Comparison of ENCODE assay signal across 8 cellular contexts in genomic region chr3:141876891-141877561, GRCh38. TPM values are rescaled to one million over a fixed set of nuclear protein-coding genes. Genes with fewer than 3 reads are reported as not detected.
DNase-seq lines count a peak whose midpoint lies in the region; ATAC-seq, FAIRE-seq and TF ChIP-seq lines count a peak whose summit lies in the region.

No MANE protein-coding gene starts in this region.

- H3K4me1 Mint-ChIP-seq in astrocyte (ENCODE audit: low read depth, unreplicated experiment): peaks cover 9% of the 10 kb centered on the region

- peak overlapping the region; percentile 89 for H3K27ac Mint-ChIP-seq in astrocyte (ENCODE audit: unreplicated experiment)

- no peaks in the 10 kb centered on the region for H3K9me3 Mint-ChIP-seq in astrocyte (ENCODE audit: unreplicated experiment)

- ATAC-seq in GM19467 (IDR thresholded peaks at IDR 0.05; ENCODE audit: unreplicated experiment) (peak; percentile 17), sciatic nerve (peak; percentile 5)

- peak overlapping the region; percentile 91 for H3K4me2 ChIP-seq in astrocyte (ENCODE audit: low read length)

- H3K9me3 ChIP-seq in astrocyte (ENCODE audit: insufficient read depth, low read depth, low read length): no peaks in the 10 kb centered on the region
- no peaks in the 10 kb centered on the region for H3K9me3 ChIP-seq in iPS DF 6.9 (ENCODE audit: control insufficient read depth, insufficient read depth, low read length)

- no peak for TF ChIP-seq CTCF in astrocyte (IDR thresholded peaks at IDR 0.05; ENCODE audit: insufficient read depth, low read depth, low read length)

- H3K9ac ChIP-seq in astrocyte (ENCODE audit: low read length): peak overlapping the region; percentile 88

- peaks cover 3% of the 10 kb centered on the region for H3K36me3 Mint-ChIP-seq in astrocyte (ENCODE audit: low read depth, unreplicated experiment)

- peak overlapping the region; percentile 70 for H2AFZ ChIP-seq in astrocyte (ENCODE audit: low read depth, low read length)

- H3K27me3 Mint-ChIP-seq in astrocyte (ENCODE audit: low read depth, unreplicated experiment): no peaks in the 10 kb centered on the region

- DNase-seq in COLO668 (lab: John Stamatoyannopoulos, UW; ENCODE audit: unreplicated experiment) (peak; percentile 67), HK-2 (ENCODE audit: unreplicated experiment) (peak; percentile 69), T-helper 2 cell (peak; percentile 19 to 72 (median 47)), astrocyte (ENCODE audit: low read depth) (peak; percentile 40), iPS DF 6.9 (ENCODE audit: low read depth, low spot score) (no peak), sciatic nerve (ENCODE audit: low spot score) (peak; percentile 75), NCI-H1694 treated with DMSO at 0.1 percent for 48 hours (lab: John Stamatoyannopoulos, UW) (no peak)

- H3K27ac ChIP-seq in astrocyte (ENCODE audit: low read depth, low read length): peak overlapping the region; percentile 89
- no peak overlapping the region for H3K27ac ChIP-seq in iPS DF 6.9 (ENCODE audit: low read length)

- H3K27me3 ChIP-seq in astrocyte (ENCODE audit: insufficient read depth, low read length) (no peaks in the 10 kb centered on the region), iPS DF 6.9 (ENCODE audit: control insufficient read depth, insufficient read depth, low read length) (no peaks in the 10 kb centered on the region)

- intact Hi-C loops in sciatic nerve (cut with DNase I): loop anchor here (10.0 kb wide), 1 partner anchor 142 kb away; the partner anchor contains the start of gene RNF7

- H4K20me1 ChIP-seq in astrocyte (ENCODE audit: insufficient read depth, low read length): peaks cover 32% of the 10 kb centered on the region

- no peak for FAIRE-seq in astrocyte (lab: Jason Lieb, UNC)

- H3K36me3 ChIP-seq in astrocyte (ENCODE audit: insufficient read depth, low read length) (no peaks in the 10 kb centered on the region), iPS DF 6.9 (ENCODE audit: control insufficient read depth, insufficient read depth, low read length) (no peaks in the 10 kb centered on the region)

- WGBS in iPS DF 6.9 (ENCODE audit: insufficient coverage, insufficient read length): no CpG with 5 or more reads among the region's 75 CpGs

- H3K4me3 Mint-ChIP-seq in astrocyte (ENCODE audit: unreplicated experiment): peak overlapping the region; percentile 84

- peak overlapping the region; percentile 85 for H3K4me3 ChIP-seq in astrocyte (ENCODE audit: insufficient read depth, low read depth, low read length)
- peak overlapping the region; percentile 92 for H3K4me3 ChIP-seq in iPS DF 6.9 (ENCODE audit: low read length)

- H3K79me2 ChIP-seq in astrocyte (ENCODE audit: insufficient read depth, low read length): peaks cover 52% of the 10 kb centered on the region

- H3K4me1 ChIP-seq in astrocyte (ENCODE audit: insufficient read depth, low read length) (peaks cover 8% of the 10 kb centered on the region), iPS DF 6.9 (ENCODE audit: control insufficient read depth, insufficient read depth, low read length) (no peaks in the 10 kb centered on the region)

RNA-seq across cellular contexts. Expression of gene ATP1B3, which starts 0.6 kb away (rescaled TPM):
- total RNA-seq in astrocyte (222 and 248 TPM in 2 replicates), sciatic nerve (126 TPM)

Comparison
In these comparisons a context has a peak if more than half of its experiments do, and no peak if none do; other contexts are left out.
1. DNase-seq: peak in COLO668 (single experiment), HK-2 (single experiment), T-helper 2 cell (5 of 5), astrocyte (single experiment) and sciatic nerve (single experiment); none in iPS DF 6.9 (single experiment) and NCI-H1694 treated with DMSO at 0.1 percent for 48 hours (single experiment).